Comparison of ENCODE assay signal across 3 cellular contexts in genomic region chr10:109261231-109261630, GRCh38.
"Had no signal": no experiment of that assay in that cellular context is flagged by ENCODE, and none has a peak within 500 bp of the region (broad histone marks: within the 10 kb centered on the region; RNA-seq: fewer than 3 reads in every experiment).

No MANE protein-coding gene starts in this region.

- H3K4me3 ChIP-seq: GM12878 had no signal

- ATAC-seq: GM12878 had no signal

- DNase-seq: GDM1, GF-D8 had no signal
